ENCODE assay signal across 10 cellular contexts in genomic region chr4:89598602-89599001, GRCh38.
DNase-seq lines count a peak whose midpoint lies in the region; ATAC-seq and TF ChIP-seq lines count a peak whose summit lies in the region.
"Had no signal": no experiment of that assay in that cellular context is flagged by ENCODE, and none has a peak within 500 bp of the region (broad histone marks: within the 10 kb centered on the region; RNA-seq: fewer than 3 reads in every experiment).

No MANE protein-coding gene starts in this region.

- TF ChIP-seq CTCF in KMS-11 (conservative IDR thresholded peaks at IDR 0.05; ENCODE audit: low read depth, low read length) = peak; percentile 46; the same call in 1 of the 2 replicates
- peak; percentile 13 for TF ChIP-seq CTCF in lower lobe of right lung (IDR thresholded peaks at IDR 0.05)

- H3K9me3 ChIP-seq in adipocyte (ENCODE audit: control insufficient read depth, low read length) (no peaks in the 10 kb centered on the region), lower lobe of right lung (no peaks in the 10 kb centered on the region)

- no peak overlapping the region for H3K27ac ChIP-seq in KMS-11
- H3K27ac ChIP-seq in lower lobe of right lung = no peak overlapping the region

- intact Hi-C loops in lower lobe of right lung (cut with DNase I) = no loop called here

- H3K4me1 ChIP-seq in KMS-11 (ENCODE audit: low read depth, poor library complexity, severe bottlenecking) (no peaks in the 10 kb centered on the region), adipocyte (ENCODE audit: control insufficient read depth, insufficient read depth, low read length) (peaks cover 8% of the 10 kb centered on the region), lower lobe of right lung (no peaks in the 10 kb centered on the region)

- H3K36me3 ChIP-seq in KMS-11 (ENCODE audit: insufficient read depth) (no peaks in the 10 kb centered on the region), adipocyte (ENCODE audit: control insufficient read depth, insufficient read depth, low read length, severe bottlenecking) (no peaks in the 10 kb centered on the region), lower lobe of right lung (no peaks in the 10 kb centered on the region)

- no peaks in the 10 kb centered on the region for H4K20me1 ChIP-seq in KMS-11 (ENCODE audit: insufficient read depth)

- no peaks in the 10 kb centered on the region for H3K79me2 ChIP-seq in KMS-11 (ENCODE audit: insufficient read depth, low read depth)

- no peak overlapping the region for H3K9ac ChIP-seq in KMS-11
- no peak overlapping the region for H3K9ac ChIP-seq in adipocyte (ENCODE audit: low read length)

- H3K4me2 ChIP-seq in KMS-11 = no peak overlapping the region

- ATAC-seq in lower lobe of right lung (no peak), GM19035 (IDR thresholded peaks at IDR 0.05; ENCODE audit: unreplicated experiment) (no peak)
- ATAC-seq: stimulated activated naive B cell treated with anti-CD40 and anti-IgM and Interleukin-4, amounts not matched to agents 10 μg/mL and 1 μg/mL and 100 μg/mL, for 72 hours had no signal

- H3K27me3 ChIP-seq in KMS-11 (ENCODE audit: insufficient read depth, low read depth) = no peaks in the 10 kb centered on the region
- no peaks in the 10 kb centered on the region for H3K27me3 ChIP-seq in adipocyte (replicated peaks; ENCODE audit: control insufficient read depth, insufficient read depth, low read length)
- no peaks in the 10 kb centered on the region for H3K27me3 ChIP-seq in lower lobe of right lung (ENCODE audit: low read depth)

- H3K4me3 ChIP-seq in KMS-11 (IDR thresholded peaks at IDR 0.05; ENCODE audit: insufficient read depth, low read depth, low read length) (no peak overlapping the region), adipocyte (ENCODE audit: low read length) (no peak overlapping the region), lower lobe of right lung (no peak overlapping the region)

- H2AFZ ChIP-seq in KMS-11 (ENCODE audit: low read depth) = no peak overlapping the region

- DNase-seq in G401 (ENCODE audit: low spot score) = peak; percentile 30
- DNase-seq in adipocyte (ENCODE audit: low read depth) = peak; percentile 44
- DNase-seq in lower lobe of right lung = no peak
- no peak for DNase-seq in nucleus accumbens (lab: John Stamatoyannopoulos, UW)
- no peak for DNase-seq in UCSD-AML1 (lab: John Stamatoyannopoulos, UW; ENCODE audit: unreplicated experiment)
- no peak for DNase-seq in T1000 (lab: John Stamatoyannopoulos, UW)
- DNase-seq: NCI-H2081 treated with DMSO at 0.1 percent for 48 hours; stimulated activated naive B cell treated with anti-CD40 and anti-IgM and Interleukin-4, amounts not matched to agents 10 μg/mL and 1 μg/mL and 100 μg/mL, for 72 hours had no signal

- in situ Hi-C loops in G401 (cut with HindIII; ENCODE audit: low sequenced_read_pairs) = no loop called here

Comparison
In these comparisons a context has a peak if more than half of its experiments do, and no peak if none do; other contexts are left out.
1. DNase-seq: peak in G401 (single experiment) and adipocyte (single experiment); none in lower lobe of right lung (single experiment), nucleus accumbens (0 of 56), UCSD-AML1 (single experiment) and T1000 (single experiment).